Comparison of ENCODE assay signal across 12 cellular contexts in the genomic region with DNA sequence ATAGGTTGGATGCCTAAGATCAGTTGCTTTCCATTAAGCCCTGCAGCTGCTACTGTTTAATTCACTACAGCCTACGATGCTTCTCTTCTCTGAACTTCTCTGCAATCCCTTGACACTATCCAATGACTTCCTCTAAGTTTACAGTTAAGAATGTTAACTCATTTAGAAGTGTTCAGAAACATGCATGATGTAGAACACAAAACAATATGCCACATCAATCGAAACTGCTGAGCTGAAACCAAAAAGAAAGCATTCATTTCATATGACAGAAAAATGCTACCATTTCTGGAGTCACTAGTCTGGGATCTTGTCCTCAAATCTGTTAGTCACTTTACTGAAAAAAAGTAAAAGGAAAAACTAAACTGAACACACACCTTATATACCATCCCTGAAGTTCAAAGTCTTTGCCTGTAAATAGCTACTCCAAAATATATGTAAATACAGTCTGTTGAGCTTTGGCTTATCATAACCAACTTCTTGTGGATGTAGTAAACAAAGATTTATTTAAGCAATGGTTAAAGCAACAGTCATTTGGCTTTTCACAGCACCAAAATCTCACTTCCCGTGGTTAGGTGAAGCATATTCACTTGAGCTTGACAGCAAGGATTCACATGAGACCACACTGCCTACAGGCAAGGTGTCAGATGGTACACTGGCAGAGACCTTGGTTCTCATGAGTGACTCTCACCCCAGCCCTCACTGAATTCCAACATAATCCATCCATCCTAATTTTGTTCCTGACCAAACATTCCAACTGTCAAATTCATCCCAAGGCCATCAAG.
DNase-seq lines count a peak whose midpoint lies in the region; ATAC-seq, FAIRE-seq and TF ChIP-seq lines count a peak whose summit lies in the region.
"Had no signal": no experiment of that assay in that cellular context is flagged by ENCODE, and none has a peak within 500 bp of the region (broad histone marks: within the 10 kb centered on the region; RNA-seq: fewer than 3 reads in every experiment).

No MANE protein-coding gene starts in this region.

- no peak overlapping the region for H3K4me2 ChIP-seq in GM23338

- H3K4me1 ChIP-seq in GM23338 (ENCODE audit: insufficient read depth) (no peaks in the 10 kb centered on the region), pancreas (no peaks in the 10 kb centered on the region)

- peak; percentile 98 for ATAC-seq in GM18858 (IDR thresholded peaks at IDR 0.05; ENCODE audit: unreplicated experiment)
- peak; percentile 83 for ATAC-seq in GM21447 (IDR thresholded peaks at IDR 0.05; ENCODE audit: unreplicated experiment)
- ATAC-seq in HG03095 (IDR thresholded peaks at IDR 0.05; ENCODE audit: unreplicated experiment) = peak; percentile 84
- ATAC-seq in GM23338 = no peak
- ATAC-seq in pancreas = no peak

- H3K9me2 ChIP-seq in GM23338 (ENCODE audit: insufficient read depth) = no peaks in the 10 kb centered on the region; the same call in 1 of the 2 replicates

- peak overlapping the region in 3 of 6 donors; percentile 60 to 84 (median 73) for H3K27ac Mint-ChIP-seq in immature natural killer cell
- no peak overlapping the region for H3K27ac Mint-ChIP-seq in GM23338
- H3K27ac Mint-ChIP-seq: activated CD4-positive, alpha-beta T cell treated with anti-CD3 and anti-CD28 coated beads, Interleukin-2, amount 10 ng/mL, durations not matched to agents 24 days and 14 days; naive B cell had no signal

- H3K9me3 ChIP-seq in pancreas = no peaks in the 10 kb centered on the region

- H3K9me3 Mint-ChIP-seq in immature natural killer cell = peaks cover 0 to 11% (median 1%) of the 10 kb centered on the region in 6 donors
- no peaks in the 10 kb centered on the region for H3K9me3 Mint-ChIP-seq in GM23338
- H3K9me3 Mint-ChIP-seq: activated CD4-positive, alpha-beta T cell treated with anti-CD3 and anti-CD28 coated beads, Interleukin-2, amount 10 ng/mL, durations not matched to agents 24 days and 14 days had no signal

- no peak overlapping the region for H2AFZ ChIP-seq in GM23338

- no peaks in the 10 kb centered on the region for H3K36me3 ChIP-seq in GM23338 (ENCODE audit: insufficient read depth)
- no peaks in the 10 kb centered on the region for H3K36me3 ChIP-seq in pancreas

- H3K4me1 Mint-ChIP-seq in immature natural killer cell = peaks cover 11 to 41% of the 10 kb centered on the region in 2 donors
- H3K4me1 Mint-ChIP-seq in GM23338 = peaks cover 4% of the 10 kb centered on the region; the same call in 2 of the 3 replicates
- H3K4me1 Mint-ChIP-seq: activated CD4-positive, alpha-beta T cell treated with anti-CD3 and anti-CD28 coated beads, Interleukin-2, amount 10 ng/mL, durations not matched to agents 24 days and 14 days; naive B cell had no signal

- TF ChIP-seq CTCF in GM23338 (conservative IDR thresholded peaks at IDR 0.05; ENCODE audit: low read depth in 2 of 2) (no peak), pancreas (IDR thresholded peaks at IDR 0.05) (no peak)

- H3K4me3 Mint-ChIP-seq in immature natural killer cell = peak overlapping the region in 3 of 5 donors; percentile 21 to 62 (median 61)
- H3K4me3 Mint-ChIP-seq in GM23338 = no peak overlapping the region
- H3K4me3 Mint-ChIP-seq: activated CD4-positive, alpha-beta T cell treated with anti-CD3 and anti-CD28 coated beads, Interleukin-2, amount 10 ng/mL, durations not matched to agents 24 days and 14 days; naive B cell had no signal

- WGBS in pancreas, 2 donors = 58 to 63% methylated on average over 3 of the region's 3 CpGs

- no peaks in the 10 kb centered on the region for H3K27me3 ChIP-seq in GM23338 (ENCODE audit: insufficient read depth)
- H3K27me3 ChIP-seq in pancreas = no peaks in the 10 kb centered on the region

- no peaks in the 10 kb centered on the region for H3F3A ChIP-seq in GM23338 (replicated peaks; ENCODE audit: low read depth)

- no peak for FAIRE-seq in pancreas (lab: Jason Lieb, UNC)

- H3K27ac ChIP-seq in GM23338 (ENCODE audit: low read depth) (no peak overlapping the region), pancreas (no peak overlapping the region)

- DNase-seq in immature natural killer cell (peak in 2 of 3 donors; percentile 18 to 29), GM23338 (ENCODE audit: low spot score) (no peak), NCI-H1417 (lab: John Stamatoyannopoulos, UW) (no peak), NOMO-1 (lab: John Stamatoyannopoulos, UW; ENCODE audit: unreplicated experiment in 2 of 2) (no peak), pancreas (no peak)
- DNase-seq: activated CD4-positive, alpha-beta T cell treated with anti-CD3 and anti-CD28 coated beads, Interleukin-2, amount 10 ng/mL, durations not matched to agents 24 days and 14 days; naive B cell; NCI-H69; trophoblast cell had no signal

- no peaks in the 10 kb centered on the region for H4K20me1 ChIP-seq in GM23338 (replicated peaks; ENCODE audit: insufficient read depth)

- H3K36me3 Mint-ChIP-seq in immature natural killer cell (no peaks in the 10 kb centered on the region), GM23338 (ENCODE audit: low read depth) (no peaks in the 10 kb centered on the region)
- H3K36me3 Mint-ChIP-seq: naive B cell had no signal

- intact Hi-C loops in pancreas (cut with DNase I) = no loop called here

- peaks cover 0 to 2% (median 2%) of the 10 kb centered on the region in 3 donors for H3K27me3 Mint-ChIP-seq in immature natural killer cell (ENCODE audit: low read depth in 3 of 3)
- peaks cover 5% of the 10 kb centered on the region for H3K27me3 Mint-ChIP-seq in GM23338 (ENCODE audit: insufficient read depth, low read depth, poor library complexity)
- H3K27me3 Mint-ChIP-seq: activated CD4-positive, alpha-beta T cell treated with anti-CD3 and anti-CD28 coated beads, Interleukin-2, amount 10 ng/mL, durations not matched to agents 24 days and 14 days; naive B cell had no signal

- H3K4me3 ChIP-seq in GM23338 = no peak overlapping the region
- no peak overlapping the region for H3K4me3 ChIP-seq in pancreas

- no peaks in the 10 kb centered on the region for H3K79me2 ChIP-seq in GM23338 (replicated peaks; ENCODE audit: insufficient read depth)

TF ChIP-seq in GM23338, 12 proteins besides CTCF, POLR2A, EP300 and RAD21:
- no peak for TF ChIP-seq STAT1 (IDR thresholded peaks at IDR 0.05; ENCODE audit: unreplicated experiment)

Comparison
In these comparisons a context has a peak if more than half of its experiments do, and no peak if none do; other contexts are left out.
1. ATAC-seq: peak in GM18858 (single experiment), GM21447 (single experiment) and HG03095 (single experiment); none in GM23338 (single experiment) and pancreas (0 of 4).
2. DNase-seq: peak in immature natural killer cell (2 of 3); none in GM23338 (single experiment), NCI-H1417 (0 of 3), NOMO-1 (0 of 2) and pancreas (0 of 6).